Comparison of ENCODE assay signal across 9 cellular contexts in the genomic region with DNA sequence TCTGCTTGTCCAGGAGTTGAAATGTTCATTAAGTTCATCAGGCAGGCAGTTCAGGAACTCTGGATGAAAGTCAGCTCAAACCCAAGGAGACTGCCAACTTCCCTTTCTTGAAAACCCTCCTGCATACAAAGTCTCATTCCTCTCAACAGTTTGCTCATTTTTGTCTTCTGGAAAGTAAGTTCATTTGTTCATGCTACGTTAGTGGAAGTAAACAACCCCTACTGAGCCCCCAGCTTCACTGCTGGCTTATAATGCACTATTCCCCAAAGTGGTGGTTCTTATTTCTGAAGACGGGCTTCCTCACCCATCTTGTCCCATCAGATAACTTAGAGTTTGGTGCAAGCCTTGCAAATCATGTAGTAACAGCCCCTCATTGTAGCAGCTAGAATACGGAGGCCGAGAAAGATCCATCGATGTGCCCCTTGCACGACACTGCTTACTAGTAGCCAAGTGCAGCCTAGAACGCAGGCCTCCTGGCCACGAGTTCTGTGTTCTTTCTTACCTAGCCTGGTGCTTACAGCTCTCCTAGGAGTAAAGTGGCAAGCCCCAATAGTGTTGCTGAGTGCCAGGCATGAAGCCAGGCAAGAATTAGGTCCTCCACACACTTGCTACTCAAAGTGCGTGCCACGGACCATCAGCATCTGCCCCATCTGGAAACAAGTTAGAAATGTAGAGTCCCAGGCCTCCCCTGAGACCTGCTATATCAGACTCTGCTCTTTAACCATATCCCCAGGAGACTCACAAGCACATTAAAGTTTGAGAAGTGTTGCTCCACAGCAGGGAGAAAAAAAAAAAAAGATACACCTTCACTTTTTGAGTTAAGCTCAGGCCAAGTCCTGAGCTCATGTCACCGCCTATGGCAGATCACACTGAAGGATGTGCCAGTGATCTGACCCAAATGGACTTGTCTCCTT.
DNase-seq lines count a peak whose midpoint lies in the region; ATAC-seq, FAIRE-seq and TF ChIP-seq lines count a peak whose summit lies in the region.
"Had no signal": no experiment of that assay in that cellular context is flagged by ENCODE, and none has a peak within 500 bp of the region (broad histone marks: within the 10 kb centered on the region; RNA-seq: fewer than 3 reads in every experiment).

No MANE protein-coding gene starts in this region.

- H3K27me3 Mint-ChIP-seq in astrocyte (ENCODE audit: low read depth, unreplicated experiment) (no peaks in the 10 kb centered on the region), glutamatergic neuron (ENCODE audit: unreplicated experiment) (no peaks in the 10 kb centered on the region), progenitor cell of endocrine pancreas (peaks cover 4% of the 10 kb centered on the region)

- H3K4me1 ChIP-seq in astrocyte (ENCODE audit: insufficient read depth, low read length): peaks cover 10% of the 10 kb centered on the region

- H3K27ac ChIP-seq in astrocyte (ENCODE audit: low read depth, low read length): no peak overlapping the region

- peaks cover 7% of the 10 kb centered on the region for H3K79me2 ChIP-seq in astrocyte (ENCODE audit: insufficient read depth, low read length)

- H3K36me3 ChIP-seq in astrocyte (ENCODE audit: insufficient read depth, low read length): peaks cover 3% of the 10 kb centered on the region

- H3K4me3 Mint-ChIP-seq in astrocyte (ENCODE audit: unreplicated experiment): no peak overlapping the region
- no peak overlapping the region for H3K4me3 Mint-ChIP-seq in glutamatergic neuron (ENCODE audit: unreplicated experiment)
- H3K4me3 Mint-ChIP-seq in progenitor cell of endocrine pancreas (ENCODE audit: low read depth): no peak overlapping the region

- H3K9me3 ChIP-seq in astrocyte (ENCODE audit: insufficient read depth, low read depth, low read length): no peaks in the 10 kb centered on the region

- H3K4me2 ChIP-seq in astrocyte (ENCODE audit: low read length): no peak overlapping the region

- no peak overlapping the region for H3K9ac ChIP-seq in astrocyte (ENCODE audit: low read length)

- FAIRE-seq in astrocyte (lab: Jason Lieb, UNC): no peak

- H3K36me3 Mint-ChIP-seq in astrocyte (ENCODE audit: low read depth, unreplicated experiment): peaks cover 26% of the 10 kb centered on the region
- H3K36me3 Mint-ChIP-seq in glutamatergic neuron (ENCODE audit: unreplicated experiment): no peaks in the 10 kb centered on the region
- no peaks in the 10 kb centered on the region for H3K36me3 Mint-ChIP-seq in progenitor cell of endocrine pancreas (ENCODE audit: insufficient read depth)

- no peak for DNase-seq in astrocyte (ENCODE audit: low read depth)
- DNase-seq in glutamatergic neuron: no peak
- no peak for DNase-seq in SHP77 treated with DMSO at 0.1 percent for 48 hours (lab: John Stamatoyannopoulos, UW)
- no peak for DNase-seq in OCI-M2 (lab: John Stamatoyannopoulos, UW; ENCODE audit: unreplicated experiment)
- DNase-seq in progenitor cell of endocrine pancreas (ENCODE audit: low spot score, unreplicated experiment): no peak
- DNase-seq: activated CD4-positive, alpha-beta T cell treated with anti-CD3 and anti-CD28 coated beads, Interleukin-2, amount 50 U/mL, for 48 hours had no signal

- no peak for TF ChIP-seq CTCF in astrocyte (IDR thresholded peaks at IDR 0.05; ENCODE audit: insufficient read depth, low read depth, low read length)
- TF ChIP-seq CTCF in glutamatergic neuron (IDR thresholded peaks at IDR 0.05; ENCODE audit: partially characterized antibody, unreplicated experiment): no peak
- no peak for TF ChIP-seq CTCF in progenitor cell of endocrine pancreas (IDR thresholded peaks at IDR 0.05; ENCODE audit: unreplicated experiment)

- no peaks in the 10 kb centered on the region for H3K27me3 ChIP-seq in astrocyte (ENCODE audit: insufficient read depth, low read length)

- peaks cover 24% of the 10 kb centered on the region for H3K4me1 Mint-ChIP-seq in astrocyte (ENCODE audit: low read depth, unreplicated experiment)
- peaks cover 6% of the 10 kb centered on the region for H3K4me1 Mint-ChIP-seq in glutamatergic neuron (ENCODE audit: low read depth, unreplicated experiment)
- H3K4me1 Mint-ChIP-seq in progenitor cell of endocrine pancreas (ENCODE audit: low read depth): no peaks in the 10 kb centered on the region

- peaks cover 46% of the 10 kb centered on the region for H4K20me1 ChIP-seq in astrocyte (ENCODE audit: insufficient read depth, low read length)

- H3K9me3 Mint-ChIP-seq in astrocyte (ENCODE audit: unreplicated experiment): no peaks in the 10 kb centered on the region
- peaks cover 4% of the 10 kb centered on the region for H3K9me3 Mint-ChIP-seq in glutamatergic neuron (ENCODE audit: unreplicated experiment)
- no peaks in the 10 kb centered on the region for H3K9me3 Mint-ChIP-seq in progenitor cell of endocrine pancreas (ENCODE audit: low read depth)

- no peak overlapping the region for H2AFZ ChIP-seq in astrocyte (ENCODE audit: low read depth, low read length)

- H3K27ac Mint-ChIP-seq in astrocyte (ENCODE audit: unreplicated experiment): peak overlapping the region; percentile 34
- no peak overlapping the region for H3K27ac Mint-ChIP-seq in glutamatergic neuron (ENCODE audit: unreplicated experiment)
- no peak overlapping the region for H3K27ac Mint-ChIP-seq in progenitor cell of endocrine pancreas

- no peak overlapping the region for H3K4me3 ChIP-seq in astrocyte (ENCODE audit: insufficient read depth, low read depth, low read length)

- ATAC-seq in GM18499 (IDR thresholded peaks at IDR 0.05; ENCODE audit: insufficient read depth, unreplicated experiment): peak; percentile 38
- ATAC-seq in GM19468 (IDR thresholded peaks at IDR 0.05; ENCODE audit: extremely low read depth, unreplicated experiment): peak; percentile 34
- peak; percentile 55 for ATAC-seq in HG03108 (IDR thresholded peaks at IDR 0.05; ENCODE audit: unreplicated experiment)
